In the genomic region with DNA sequence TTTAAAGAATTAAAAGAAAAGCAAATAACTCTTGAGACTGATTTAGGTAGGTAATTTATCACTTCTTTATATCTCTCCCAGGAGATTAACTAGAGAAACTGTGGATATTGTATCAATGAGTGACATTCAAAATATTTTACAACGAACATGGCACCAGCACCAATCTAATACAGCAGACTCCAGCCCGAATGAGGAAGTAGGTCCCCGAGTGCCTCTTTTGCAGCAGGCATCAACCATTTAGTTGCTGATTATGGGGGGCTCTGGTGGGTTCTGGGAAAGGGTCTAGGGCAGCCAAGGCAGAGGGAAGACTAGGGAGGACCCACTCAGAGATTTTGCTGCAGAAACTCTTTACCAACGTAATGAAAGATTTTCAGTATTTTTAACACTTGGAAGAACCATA, we compare ENCODE assay signal across 23 cellular contexts.
"Had no signal": no experiment of that assay in that cellular context is flagged by ENCODE, and none has a peak within 500 bp of the region (broad histone marks: within the 10 kb centered on the region; RNA-seq: fewer than 3 reads in every experiment).

No MANE protein-coding gene starts in this region.

- H3K4me1 Mint-ChIP-seq: activated CD4-positive, alpha-beta T cell treated with anti-CD3 and anti-CD28 coated beads for 36 hours; activated naive CD8-positive, alpha-beta T cell treated with anti-CD3 and anti-CD28 coated beads for 36 hours; immature natural killer cell; natural killer cell had no signal

- H3K4me3 Mint-ChIP-seq: activated CD4-positive, alpha-beta T cell treated with anti-CD3 and anti-CD28 coated beads for 36 hours; activated naive CD8-positive, alpha-beta T cell treated with anti-CD3 and anti-CD28 coated beads for 36 hours; immature natural killer cell; natural killer cell; type B pancreatic cell; WTC11 had no signal

- H3K9me3 ChIP-seq: colonic mucosa, esophagus muscularis mucosa, left lung, prostate gland, testis had no signal

- H3K4me1 ChIP-seq: colonic mucosa, esophagus muscularis mucosa, left lung, prostate gland, testis had no signal

- H3K36me3 Mint-ChIP-seq: activated naive CD8-positive, alpha-beta T cell treated with anti-CD3 and anti-CD28 coated beads for 36 hours; immature natural killer cell; natural killer cell; type B pancreatic cell; WTC11 had no signal

- H3K79me2 ChIP-seq: hepatocyte had no signal

- H3K9me3 Mint-ChIP-seq: activated naive CD8-positive, alpha-beta T cell treated with anti-CD3 and anti-CD28 coated beads for 36 hours; immature natural killer cell; type B pancreatic cell had no signal

- H3K4me2 ChIP-seq: hepatocyte had no signal

- H3K27me3 ChIP-seq: colonic mucosa, dorsolateral prefrontal cortex, esophagus muscularis mucosa, hepatocyte, left lung, testis had no signal

- H3K27ac ChIP-seq: colonic mucosa, dorsolateral prefrontal cortex, esophagus muscularis mucosa, hepatocyte, left lung, prostate gland, testis had no signal

- H3K4me3 ChIP-seq: colonic mucosa, dorsolateral prefrontal cortex, esophagus muscularis mucosa, hepatocyte, left lung, prostate gland, testis had no signal

- H2AFZ ChIP-seq: hepatocyte had no signal

- H3K27ac Mint-ChIP-seq: activated CD4-positive, alpha-beta T cell treated with anti-CD3 and anti-CD28 coated beads for 36 hours; activated naive CD8-positive, alpha-beta T cell treated with anti-CD3 and anti-CD28 coated beads for 36 hours; immature natural killer cell; natural killer cell; type B pancreatic cell; WTC11 had no signal

- DNase-seq: activated CD4-positive, alpha-beta T cell treated with anti-CD3 and anti-CD28 coated beads for 36 hours; activated CD4-positive, alpha-beta T cell treated with anti-CD3 and anti-CD28 coated beads, Interleukin-2, amount 50 U/mL, for 4 hours; activated CD8-positive, alpha-beta memory T cell treated with anti-CD3 and anti-CD28 coated beads, Interleukin-2, amount 50 U/mL, for 48 hours; activated naive CD4-positive, alpha-beta T cell treated with Interleukin-2 at 50 U/mL for 16 hours; activated naive CD8-positive, alpha-beta T cell treated with anti-CD3 and anti-CD28 coated beads for 36 hours; activated T-cell treated with anti-CD3 and anti-CD28 coated beads, Interleukin-2, amount 50 U/mL, for 48 hours; colonic mucosa; dorsolateral prefrontal cortex; glutamatergic neuron; immature natural killer cell; kidney glomerular epithelial cell; left lung; midbrain; natural killer cell; stimulated activated CD4-positive, alpha-beta T cell treated with anti-CD3 and anti-CD28 coated beads, Interleukin-2, amount 100 ng/mL, for 48 hours; stimulated activated naive CD4-positive, alpha-beta T cell; T-helper 2 cell; testis had no signal

- ATAC-seq: activated CD4-positive, alpha-beta T cell treated with anti-CD3 and anti-CD28 coated beads for 36 hours; left lung; natural killer cell; WTC11 had no signal
